Comparison of ENCODE assay signal across 10 cellular contexts in the genomic region with DNA sequence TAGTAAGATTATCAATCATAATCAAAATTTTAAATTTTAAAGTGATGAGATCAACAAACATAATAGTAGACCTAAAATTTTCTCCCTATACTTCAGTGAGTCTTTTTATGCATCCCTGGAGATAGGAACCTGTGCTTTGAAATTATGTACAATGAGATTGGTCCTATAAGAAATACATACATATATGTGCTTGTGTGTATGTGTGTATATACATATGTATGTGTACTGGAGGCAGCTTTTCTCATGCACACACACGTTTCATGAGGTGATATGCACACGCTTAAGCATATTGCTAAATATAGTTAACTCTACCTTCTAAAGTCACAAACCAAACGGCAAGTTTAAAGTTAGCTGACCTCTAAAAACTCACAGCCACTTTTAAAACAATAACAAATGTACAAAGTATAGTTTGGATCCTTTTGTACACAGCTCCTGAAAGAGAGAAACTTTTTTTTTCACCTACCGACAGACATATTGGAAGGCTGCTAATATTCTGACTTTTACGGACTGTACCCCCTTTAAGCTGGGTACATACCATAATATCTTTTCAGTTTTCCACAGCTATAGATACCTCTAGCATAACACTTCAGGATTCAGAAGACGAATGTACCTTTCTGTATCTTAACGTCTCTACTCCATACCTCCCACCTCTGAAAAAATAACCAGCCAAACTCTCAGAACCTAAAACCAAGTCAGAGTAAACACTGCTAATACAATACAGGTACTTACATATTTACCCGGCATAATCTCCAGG. TPM values are rescaled to one million over a fixed set of nuclear protein-coding genes. Genes with fewer than 3 reads are reported as not detected.
DNase-seq lines count a peak whose midpoint lies in the region; ATAC-seq and TF ChIP-seq lines count a peak whose summit lies in the region.
"Had no signal": no experiment of that assay in that cellular context is flagged by ENCODE, and none has a peak within 500 bp of the region (broad histone marks: within the 10 kb centered on the region; RNA-seq: fewer than 3 reads in every experiment).

No MANE protein-coding gene starts in this region.

- H3K4me3 Mint-ChIP-seq in mesothelial cell of epicardium: peak overlapping the region; percentile 55

- H3K4me1 Mint-ChIP-seq in mesothelial cell of epicardium: peaks cover 66% of the 10 kb centered on the region

- TF ChIP-seq POLR2A in breast epithelium (IDR thresholded peaks at IDR 0.05): no peak

- no peak for DNase-seq in left ventricle myocardium inferior
- no peak for DNase-seq in cardiac septum (ENCODE audit: low spot score)
- no peak for DNase-seq in breast epithelium (ENCODE audit: low spot score in 2 of 2)
- DNase-seq in mesothelial cell of epicardium (ENCODE audit: low spot score in 2 of 2, unreplicated experiment in 2 of 2): no peak
- no peak for DNase-seq in aorta
- DNase-seq in anterior cingulate cortex (lab: John Stamatoyannopoulos, UW): no peak
- DNase-seq: stimulated activated CD4-positive, alpha-beta T cell treated with anti-CD3 and anti-CD28 coated beads, Interleukin-1b, Interleukin-23, amount 100 ng/mL, for 48 hours had no signal

- no peak for ATAC-seq in aorta (ENCODE audit: low FRiP score)
- ATAC-seq in HG03039 (IDR thresholded peaks at IDR 0.05; ENCODE audit: unreplicated experiment): no peak
- no peak for ATAC-seq in GM21381 (IDR thresholded peaks at IDR 0.05; ENCODE audit: unreplicated experiment)
- ATAC-seq: esophagus mucosa had no signal

- peak overlapping the region; percentile 99 for H3K27ac ChIP-seq in left ventricle myocardium inferior (replicated peaks)
- peak overlapping the region; percentile 27 to 99 for H3K27ac ChIP-seq in breast epithelium
- H3K27ac ChIP-seq in aorta (ENCODE audit: low read depth in 1 of 2, low read length in 2 of 2): no peak overlapping the region

- H3K4me3 ChIP-seq in left ventricle myocardium inferior: peak overlapping the region; percentile 97
- peak overlapping the region in 2 of 3 donors; percentile 89 to 97 for H3K4me3 ChIP-seq in breast epithelium
- peak overlapping the region; percentile 75 to 97 for H3K4me3 ChIP-seq in aorta (ENCODE audit: low read length in 2 of 2)

- no peaks in the 10 kb centered on the region for H3K27me3 ChIP-seq in left ventricle myocardium inferior (ENCODE audit: low read depth)
- no peaks in the 10 kb centered on the region for H3K27me3 ChIP-seq in breast epithelium
- no peaks in the 10 kb centered on the region for H3K27me3 ChIP-seq in aorta (ENCODE audit: control insufficient read depth in 1 of 2, insufficient read depth in 2 of 2, low read length in 1 of 2)

- H3K36me3 ChIP-seq in left ventricle myocardium inferior (no peaks in the 10 kb centered on the region), breast epithelium (no peaks in the 10 kb centered on the region), aorta (ENCODE audit: control insufficient read depth in 1 of 2, insufficient read depth in 2 of 2, low read length in 1 of 2) (no peaks in the 10 kb centered on the region)

- TF ChIP-seq CTCF in left ventricle myocardium inferior (IDR thresholded peaks at IDR 0.05; ENCODE audit: borderline replicate concordance) (no peak), breast epithelium (IDR thresholded peaks at IDR 0.05) (no peak), mesothelial cell of epicardium (IDR thresholded peaks at IDR 0.05; ENCODE audit: unreplicated experiment) (no peak)

- intact Hi-C loops in left ventricle myocardium inferior (cut with micrococcal nuclease): no loop called here
- intact Hi-C loops in cardiac septum (cut with DNase I): loop anchor here (5.0 kb wide), 1 partner anchor 577 kb away; no protein-coding TSS in a partner anchor
- intact Hi-C loops in breast epithelium (cut with DNase I; ENCODE audit: low total_unique reads): loop anchor here (10.0 kb wide), 1 partner anchor 50 kb away; no protein-coding TSS in a partner anchor
- intact Hi-C loops in aorta (cut with DNase I): no loop called here

- H3K36me3 Mint-ChIP-seq in mesothelial cell of epicardium: no peaks in the 10 kb centered on the region

- 6 to 9% methylated on average over 8 of the region's 8 CpGs for WGBS in aorta, 2 donors

- H3K9me3 ChIP-seq in left ventricle myocardium inferior (replicated peaks): no peaks in the 10 kb centered on the region
- no peaks in the 10 kb centered on the region for H3K9me3 ChIP-seq in breast epithelium
- no peaks in the 10 kb centered on the region for H3K9me3 ChIP-seq in aorta (ENCODE audit: control insufficient read depth, low read length)

- peak overlapping the region; percentile 15 for H3K27ac Mint-ChIP-seq in mesothelial cell of epicardium

- no peaks in the 10 kb centered on the region for H3K9me3 Mint-ChIP-seq in mesothelial cell of epicardium

- H3K4me1 ChIP-seq in left ventricle myocardium inferior: peaks cover 96% of the 10 kb centered on the region
- H3K4me1 ChIP-seq in breast epithelium: peaks cover 0 to 5% of the 10 kb centered on the region in 2 donors
- peaks cover 3 to 17% of the 10 kb centered on the region in 2 donors for H3K4me1 ChIP-seq in aorta (ENCODE audit: control insufficient read depth in 1 of 2, insufficient read depth in 2 of 2, low read length in 2 of 2)

- no peaks in the 10 kb centered on the region for H3K27me3 Mint-ChIP-seq in mesothelial cell of epicardium (ENCODE audit: low read depth)

RNA-seq across cellular contexts. Expression of gene ITGB1, which starts 3.3 kb away (rescaled TPM):
- total RNA-seq in left ventricle myocardium inferior (542 TPM), cardiac septum (715 TPM), breast epithelium (1,000 to 10,000 TPM in 1 of 3 donors, 100 to 1,000 TPM in 2; 438 to 1,565 (median 480) TPM), mesothelial cell of epicardium (294 to 307 TPM (median 307 TPM) in 3 replicates), aorta (1,000 to 10,000 TPM in 1 of 2 donors, 100 to 1,000 TPM in 1; 870 to 1,426 TPM)
- 100 to 1,000 TPM; 678 to 697 TPM for polyA plus RNA-seq in aorta

Comparison
In these comparisons a context has a peak if more than half of its experiments do, and no peak if none do; other contexts are left out.
1. intact Hi-C loops: an anchor here in cardiac septum (5.0 kb wide) and breast epithelium (10.0 kb wide); none called in left ventricle myocardium inferior and aorta.
2. H3K27ac ChIP-seq: peak in left ventricle myocardium inferior (single experiment) and breast epithelium (2 of 2); none in aorta (0 of 2).
3. Peak in every context shown above with its lines, with median percentiles within 50 percentile points of each other: H3K4me3 ChIP-seq.